In genomic region chr1:106072909-106073600, GRCh38 we compare ENCODE assay signal across 18 cellular contexts.
DNase-seq lines count a peak whose midpoint lies in the region; ATAC-seq and TF ChIP-seq lines count a peak whose summit lies in the region.
"Had no signal": no experiment of that assay in that cellular context is flagged by ENCODE, and none has a peak within 500 bp of the region (broad histone marks: within the 10 kb centered on the region; RNA-seq: fewer than 3 reads in every experiment).

No MANE protein-coding gene starts in this region.

- no peak overlapping the region for H3K27ac ChIP-seq in right lobe of liver
- H3K27ac ChIP-seq: heart right ventricle, left ventricle myocardium inferior, right atrium auricular region, SJCRH30 had no signal

- H3K27me3 ChIP-seq in right lobe of liver: no peaks in the 10 kb centered on the region
- H3K27me3 ChIP-seq: heart right ventricle, right atrium auricular region, SJCRH30 had no signal

- no peaks in the 10 kb centered on the region for H3K36me3 ChIP-seq in right lobe of liver
- H3K36me3 ChIP-seq: heart right ventricle, left ventricle myocardium inferior, right atrium auricular region, SJCRH30 had no signal

- H3K4me1 ChIP-seq in right lobe of liver: no peaks in the 10 kb centered on the region
- H3K4me1 ChIP-seq: heart right ventricle, left ventricle myocardium inferior, right atrium auricular region, SJCRH30 had no signal

- intact Hi-C loops in right lobe of liver (cut with DNase I): no loop called here

- ATAC-seq in GM18508 (IDR thresholded peaks at IDR 0.05; ENCODE audit: insufficient read depth, unreplicated experiment): peak; percentile 85
- ATAC-seq in GM21390 (IDR thresholded peaks at IDR 0.05; ENCODE audit: unreplicated experiment): peak; percentile 77
- ATAC-seq in HG02938 (IDR thresholded peaks at IDR 0.05; ENCODE audit: unreplicated experiment): peak; percentile 89
- ATAC-seq in HG03565 (IDR thresholded peaks at IDR 0.05; ENCODE audit: unreplicated experiment): peak; percentile 93
- ATAC-seq in right lobe of liver: no peak
- ATAC-seq: heart right ventricle, natural killer cell had no signal

- WGBS in right lobe of liver (ENCODE audit: insufficient coverage, low coverage, low lambda C conversion rate, missing lambda C conversion rate): 49% methylated on average over 7 of the region's 7 CpGs

- no peak for TF ChIP-seq CTCF in right lobe of liver (IDR thresholded peaks at IDR 0.05)

- H3K9me3 ChIP-seq in right lobe of liver: no peaks in the 10 kb centered on the region
- H3K9me3 ChIP-seq: heart right ventricle, left ventricle myocardium inferior, SJCRH30 had no signal

- no peak for TF ChIP-seq POLR2A in right lobe of liver (IDR thresholded peaks at IDR 0.05)

- DNase-seq in T-helper 2 cell (no peak), islet precursor cell (no peak), right lobe of liver (no peak)
- no peak for DNase-seq in effector CD4-positive, alpha-beta T cell
- DNase-seq: H7; heart right ventricle; left ventricle myocardium inferior; natural killer cell; NCI-H1436 treated with DMSO at 0.1 percent for 48 hours; NCI-H69; SJCRH30; stimulated activated CD4-positive, alpha-beta T cell treated with anti-CD3 and anti-CD28 coated beads, Interleukin-4, amount 100 ng/mL, for 1 hour; stimulated activated naive CD4-positive, alpha-beta T cell treated with Interleukin-2 at 50 U/mL for 16 hours had no signal

- H3K4me3 ChIP-seq in right lobe of liver: no peak overlapping the region
- H3K4me3 ChIP-seq: heart right ventricle, left ventricle myocardium inferior, right atrium auricular region, SJCRH30 had no signal

Comparison
In these comparisons a context has a peak if more than half of its experiments do, and no peak if none do; other contexts are left out.
1. ATAC-seq: peak in GM18508 (single experiment), GM21390 (single experiment), HG02938 (single experiment) and HG03565 (single experiment); none in right lobe of liver (0 of 4).